ENCODE assay signal across 7 cellular contexts in the genomic region with DNA sequence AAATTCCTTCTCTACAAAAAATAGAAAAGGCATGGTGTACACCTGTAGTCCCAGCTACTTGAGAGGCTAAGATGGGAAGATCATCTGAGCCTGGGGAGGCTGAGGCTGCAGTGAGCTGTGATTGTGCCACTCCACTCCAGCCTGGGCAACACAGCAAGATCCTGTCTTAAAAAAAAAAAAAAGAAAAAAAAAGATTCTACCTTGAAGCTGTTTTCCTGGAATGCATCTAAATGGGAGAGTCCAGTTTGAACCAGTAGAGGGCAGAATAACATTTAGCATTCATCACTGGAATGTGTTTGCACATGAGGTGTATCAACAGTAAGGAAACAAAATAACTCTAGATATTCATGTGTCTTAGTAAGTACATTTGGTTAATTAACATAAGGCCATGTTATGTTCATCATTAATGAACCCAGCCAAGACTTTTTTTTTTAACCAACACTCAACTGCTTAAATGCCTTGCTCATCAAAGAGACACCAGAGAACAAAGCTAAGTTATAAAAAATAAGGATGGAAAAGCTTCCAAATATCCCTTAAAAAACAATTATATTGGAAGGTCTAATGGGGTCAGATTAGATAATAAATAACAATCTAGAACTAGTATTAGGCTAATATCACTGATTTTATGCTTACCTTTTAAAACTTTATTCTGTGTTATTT. TPM values are rescaled to one million over a fixed set of nuclear protein-coding genes. Genes with fewer than 3 reads are reported as not detected.
DNase-seq lines count a peak whose midpoint lies in the region; ATAC-seq and TF ChIP-seq lines count a peak whose summit lies in the region.

No MANE protein-coding gene starts in this region.

- H3K4me1 ChIP-seq in adipocyte (ENCODE audit: control insufficient read depth, insufficient read depth, low read length) (peaks cover 4% of the 10 kb centered on the region), transverse colon (no peaks in the 10 kb centered on the region)

- no peak overlapping the region for H3K27ac Mint-ChIP-seq in immature natural killer cell

- no peak overlapping the region for H3K27ac ChIP-seq in transverse colon

- no peak overlapping the region for H3K4me3 Mint-ChIP-seq in immature natural killer cell

- peaks cover 14% of the 10 kb centered on the region for H3K9me3 ChIP-seq in adipocyte (ENCODE audit: control insufficient read depth, low read length)
- no peaks in the 10 kb centered on the region for H3K9me3 ChIP-seq in transverse colon

- peak; percentile 41 to 66 (median 55) for TF ChIP-seq CTCF in transverse colon (IDR thresholded peaks at IDR 0.05)

- intact Hi-C loops in transverse colon (cut with DNase I; ENCODE audit: low total_unique reads), result no loop called here

- H3K4me1 Mint-ChIP-seq in immature natural killer cell, result no peaks in the 10 kb centered on the region

- H3K9ac ChIP-seq in adipocyte (ENCODE audit: low read length), result peak overlapping the region; percentile 34

- no peak overlapping the region for H3K4me3 ChIP-seq in adipocyte (ENCODE audit: low read length)
- H3K4me3 ChIP-seq in transverse colon, result no peak overlapping the region

- ATAC-seq in GM19023 (IDR thresholded peaks at IDR 0.05; ENCODE audit: unreplicated experiment), result peak; percentile 55

- DNase-seq in DMS153 treated with DMSO at 0.1 percent for 48 hours (lab: John Stamatoyannopoulos, UW; ENCODE audit: unreplicated experiment), result peak; percentile 46
- DNase-seq in KG1 (lab: John Stamatoyannopoulos, UW), result peak; percentile 53
- DNase-seq in adipocyte (ENCODE audit: low read depth), result peak; percentile 83
- DNase-seq in immature natural killer cell, result peak; percentile 29 to 42 (median 37)
- no peak for DNase-seq in transverse colon
- DNase-seq in stimulated activated CD4-positive, alpha-beta T cell treated with anti-CD3 and anti-CD28 coated beads, Interleukin-1b, Interleukin-23, amount 100 ng/mL, for 48 hours, result no peak

- TF ChIP-seq EP300 in transverse colon (IDR thresholded peaks at IDR 0.05; ENCODE audit: low read depth), result no peak

- peaks cover 3 to 15% (median 5%) of the 10 kb centered on the region in 3 donors for H3K27me3 Mint-ChIP-seq in immature natural killer cell (ENCODE audit: low read depth in 3 of 3)

- in situ Hi-C loops in transverse colon (cut with MboI; ENCODE audit: low pct_ligation_motif_present in 1 of 4, low pct_unique_long_range_greater_than_20kb in 1 of 4, low sequenced_read_pairs in 3 of 4), result loop anchor here in 3 of 4 donors (10.0 to 25.0 kb wide), 2 partner anchors 321 to 329 kb away; no protein-coding TSS in a partner anchor

- TF ChIP-seq POLR2A in transverse colon (IDR thresholded peaks at IDR 0.05), result no peak

- H3K36me3 ChIP-seq in adipocyte (ENCODE audit: control insufficient read depth, insufficient read depth, low read length, severe bottlenecking) (no peaks in the 10 kb centered on the region), transverse colon (no peaks in the 10 kb centered on the region)

- H3K27me3 ChIP-seq in adipocyte (replicated peaks; ENCODE audit: control insufficient read depth, insufficient read depth, low read length) (no peaks in the 10 kb centered on the region), transverse colon (peaks cover 17% of the 10 kb centered on the region)

- no peaks in the 10 kb centered on the region for H3K36me3 Mint-ChIP-seq in immature natural killer cell

- peaks cover 0 to 2% (median 0%) of the 10 kb centered on the region in 6 donors for H3K9me3 Mint-ChIP-seq in immature natural killer cell

RNA-seq across cellular contexts. Expression of a gene that starts 16.1 kb away (rescaled TPM):
- polyA plus RNA-seq in immature natural killer cell, result not detected
- total RNA-seq in transverse colon, result not detected

RNA-seq across cellular contexts. Expression of a gene that starts 25.8 kb away (rescaled TPM):
- not detected for polyA plus RNA-seq in immature natural killer cell
- not detected for total RNA-seq in transverse colon

RNA-seq across cellular contexts. Expression of a gene that starts 57.1 kb away (rescaled TPM):
- polyA plus RNA-seq in immature natural killer cell, result not detected
- not detected for total RNA-seq in transverse colon

Comparison
In these comparisons a context has a peak if more than half of its experiments do, and no peak if none do; other contexts are left out.
1. DNase-seq: peak in DMS153 treated with DMSO at 0.1 percent for 48 hours (single experiment), KG1 (single experiment), adipocyte (single experiment) and immature natural killer cell (3 of 3); none in transverse colon (single experiment) and stimulated activated CD4-positive, alpha-beta T cell treated with anti-CD3 and anti-CD28 coated beads, Interleukin-1b, Interleukin-23, amount 100 ng/mL, for 48 hours (single experiment).